Comparison of ENCODE assay signal across 24 cellular contexts in the genomic region with DNA sequence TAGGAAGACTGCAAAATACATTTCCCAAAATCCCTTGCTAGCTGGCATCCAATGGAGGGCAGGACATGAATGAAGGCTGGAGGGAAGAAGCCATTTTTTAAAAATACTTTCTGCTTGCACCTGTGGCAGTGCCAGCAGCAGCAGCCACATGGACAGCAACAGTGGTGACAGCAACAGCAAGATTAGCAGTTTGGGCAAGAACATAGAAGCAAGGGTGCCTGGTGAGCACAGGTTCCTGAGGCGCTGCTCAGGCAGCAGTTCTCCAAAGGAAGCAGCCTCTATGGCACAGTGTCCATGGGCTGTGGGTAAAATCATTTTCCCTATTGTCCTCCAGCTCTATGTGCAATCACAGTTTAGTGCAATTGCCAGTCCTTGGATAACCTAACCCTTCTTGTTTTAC. TPM values are rescaled to one million over a fixed set of nuclear protein-coding genes. Genes with fewer than 3 reads are reported as not detected.
A peak's percentile ranks its signal among the peaks of the same experiment; 100 is the strongest.
DNase-seq lines count a peak whose midpoint lies in the region; ATAC-seq and TF ChIP-seq lines count a peak whose summit lies in the region.
"Had no signal": no experiment of that assay in that cellular context is flagged by ENCODE, and none has a peak within 500 bp of the region (broad histone marks: within the 10 kb centered on the region; RNA-seq: fewer than 3 reads in every experiment).

No MANE protein-coding gene starts in this region.

- intact Hi-C loops in heart left ventricle (cut with DNase I) = no loop called here
- intact Hi-C loops in right cardiac atrium (cut with DNase I) = no loop called here

- H3K27me3 Mint-ChIP-seq in stimulated activated naive CD8-positive, alpha-beta T cell treated with anti-CD3 and anti-CD28 coated beads, Interleukin-15, Interleukin-2, amounts not matched to agents 100 ng/mL and 50 ng/mL, for 24 hours = peaks cover 10% of the 10 kb centered on the region
- peaks cover 35% of the 10 kb centered on the region for H3K27me3 Mint-ChIP-seq in stimulated activated naive CD8-positive, alpha-beta T cell treated with anti-CD3 and anti-CD28 coated beads, Interleukin-15, amount 100 ng/mL, for 72 hours

- no peak overlapping the region for H3K4me3 ChIP-seq in heart left ventricle
- H3K4me3 ChIP-seq in right cardiac atrium (ENCODE audit: low read length) = no peak overlapping the region
- H3K4me3 ChIP-seq: A549; BLaER1 treated with 17β-estradiol and CSF1 and Interleukin-3, amounts not matched to agents 10 nM and 100 nM; GM23338 had no signal

- H3K27me3 ChIP-seq in heart left ventricle = no peaks in the 10 kb centered on the region
- no peaks in the 10 kb centered on the region for H3K27me3 ChIP-seq in right cardiac atrium (ENCODE audit: control insufficient read depth, insufficient read depth)
- H3K27me3 ChIP-seq: BE2C; BLaER1 treated with 17β-estradiol and CSF1 and Interleukin-3, amounts not matched to agents 10 nM and 100 nM had no signal

- no peak for TF ChIP-seq CTCF in heart left ventricle (IDR thresholded peaks at IDR 0.05)

- no peak overlapping the region for H3K4me3 Mint-ChIP-seq in stimulated activated naive CD8-positive, alpha-beta T cell treated with anti-CD3 and anti-CD28 coated beads, Interleukin-15, Interleukin-2, amounts not matched to agents 100 ng/mL and 50 ng/mL, for 24 hours
- no peak overlapping the region for H3K4me3 Mint-ChIP-seq in stimulated activated naive CD8-positive, alpha-beta T cell treated with anti-CD3 and anti-CD28 coated beads, Interleukin-15, amount 100 ng/mL, for 72 hours
- H3K4me3 Mint-ChIP-seq: CD14-positive monocyte; CD4-positive, alpha-beta T cell; CD8-positive, alpha-beta memory T cell; GM23338; H9 had no signal

- peak; percentile 5 for DNase-seq in NCI-H446 treated with DMSO at 0.1 percent for 48 hours (lab: John Stamatoyannopoulos, UW)
- no peak for DNase-seq in NCI-H446 (lab: John Stamatoyannopoulos, UW)
- DNase-seq in stimulated activated naive CD8-positive, alpha-beta T cell treated with anti-CD3 and anti-CD28 coated beads, Interleukin-15, amount 100 ng/mL, for 72 hours = no peak
- DNase-seq in heart left ventricle = peak in 1 of 5 donors; percentile 27
- no peak for DNase-seq in right cardiac atrium
- DNase-seq in GDM1 (lab: John Stamatoyannopoulos, UW) = no peak
- DNase-seq: 8988T; ACHN; AML-193; BE2C; CD4-positive, alpha-beta T cell; CD8-positive, alpha-beta memory T cell; DMS79; EL; GF-D8; H9 had no signal

- H3K27ac Mint-ChIP-seq in stimulated activated naive CD8-positive, alpha-beta T cell treated with anti-CD3 and anti-CD28 coated beads, Interleukin-15, Interleukin-2, amounts not matched to agents 100 ng/mL and 50 ng/mL, for 24 hours = peak overlapping the region; percentile 9
- H3K27ac Mint-ChIP-seq in stimulated activated naive CD8-positive, alpha-beta T cell treated with anti-CD3 and anti-CD28 coated beads, Interleukin-15, amount 100 ng/mL, for 72 hours = no peak overlapping the region
- H3K27ac Mint-ChIP-seq: CD14-positive monocyte; CD4-positive, alpha-beta T cell; CD8-positive, alpha-beta memory T cell; GM23338; H9 had no signal

- 36 to 79% (median 57%) methylated on average over 1 of the region's 1 CpG for WGBS in heart left ventricle, 4 donors
- 76% methylated on average over 1 of the region's 1 CpG for WGBS in right cardiac atrium

- H3K36me3 ChIP-seq in heart left ventricle = no peaks in the 10 kb centered on the region
- H3K36me3 ChIP-seq: BE2C; BLaER1 treated with 17β-estradiol and CSF1 and Interleukin-3, amounts not matched to agents 10 nM and 100 nM had no signal

- no peak for ATAC-seq in stimulated activated naive CD8-positive, alpha-beta T cell treated with anti-CD3 and anti-CD28 coated beads, Interleukin-15, amount 100 ng/mL, for 72 hours
- ATAC-seq in heart left ventricle (peak in 3 of 4 donors; percentile 32 to 48 (median 38)), right cardiac atrium (peak in 1 of 2 donors; percentile 64), HG02588 (IDR thresholded peaks at IDR 0.05; ENCODE audit: unreplicated experiment) (no peak)
- ATAC-seq: A549, GM23338, HCT116 had no signal

- H3K36me3 Mint-ChIP-seq in stimulated activated naive CD8-positive, alpha-beta T cell treated with anti-CD3 and anti-CD28 coated beads, Interleukin-15, Interleukin-2, amounts not matched to agents 100 ng/mL and 50 ng/mL, for 24 hours (ENCODE audit: low read depth) = no peaks in the 10 kb centered on the region
- H3K36me3 Mint-ChIP-seq: CD14-positive monocyte; CD8-positive, alpha-beta memory T cell had no signal

- H3K9me3 ChIP-seq in heart left ventricle (peaks cover 0 to 3% (median 0%) of the 10 kb centered on the region in 12 donors), right cardiac atrium (ENCODE audit: control insufficient read depth, low read length) (no peaks in the 10 kb centered on the region)
- H3K9me3 ChIP-seq: A549, BE2C had no signal

- H3K9me3 Mint-ChIP-seq in stimulated activated naive CD8-positive, alpha-beta T cell treated with anti-CD3 and anti-CD28 coated beads, Interleukin-15, Interleukin-2, amounts not matched to agents 100 ng/mL and 50 ng/mL, for 24 hours = no peaks in the 10 kb centered on the region
- H3K9me3 Mint-ChIP-seq in stimulated activated naive CD8-positive, alpha-beta T cell treated with anti-CD3 and anti-CD28 coated beads, Interleukin-15, amount 100 ng/mL, for 72 hours = peaks cover 0 to 3% of the 10 kb centered on the region in 2 donors

- H3K27ac ChIP-seq in heart left ventricle (peak overlapping the region in 1 of 12 donors; percentile 22), right cardiac atrium (ENCODE audit: low read length) (peak overlapping the region; percentile 36)
- H3K27ac ChIP-seq: A549; BLaER1 treated with 17β-estradiol and CSF1 and Interleukin-3, amounts not matched to agents 10 nM and 100 nM had no signal

- no peaks in the 10 kb centered on the region for H3K4me1 Mint-ChIP-seq in stimulated activated naive CD8-positive, alpha-beta T cell treated with anti-CD3 and anti-CD28 coated beads, Interleukin-15, Interleukin-2, amounts not matched to agents 100 ng/mL and 50 ng/mL, for 24 hours (ENCODE audit: low read depth)
- no peaks in the 10 kb centered on the region for H3K4me1 Mint-ChIP-seq in stimulated activated naive CD8-positive, alpha-beta T cell treated with anti-CD3 and anti-CD28 coated beads, Interleukin-15, amount 100 ng/mL, for 72 hours
- H3K4me1 Mint-ChIP-seq: CD8-positive, alpha-beta memory T cell had no signal

- no peak for TF ChIP-seq POLR2A in heart left ventricle (IDR thresholded peaks at IDR 0.05)

- H3K4me1 ChIP-seq in heart left ventricle (peaks cover 0 to 8% (median 0%) of the 10 kb centered on the region in 12 donors), right cardiac atrium (ENCODE audit: control insufficient read depth, insufficient read depth, low read length) (no peaks in the 10 kb centered on the region)
- H3K4me1 ChIP-seq: A549, BE2C had no signal

RNA-seq across cellular contexts. Expression of gene FAM216B, which starts 1.3 kb away (rescaled TPM):
- total RNA-seq in heart left ventricle = 1 to 10 TPM in 2 of 9 donors, under 1 TPM in 7; 0.07 to 1.3 (median 0.69) TPM
- under 1 TPM; 0.12 to 0.38 TPM for polyA plus RNA-seq in heart left ventricle
- total RNA-seq in right cardiac atrium = 10 to 100 TPM; 16.4 to 91.9 (median 48.9) TPM
- 10.5 TPM for polyA plus RNA-seq in right cardiac atrium
- total RNA-seq: CD4-positive, alpha-beta T cell; CD8-positive, alpha-beta memory T cell; GM23338; H4; H9 had no signal
- polyA plus RNA-seq: A549; CD14-positive monocyte; CD8-positive, alpha-beta memory T cell had no signal

Comparison
In these comparisons a context has a peak if more than half of its experiments do, and no peak if none do; other contexts are left out.
1. RNA of gene FAM216B, which starts 1.3 kb away (total RNA-seq): 16.4 to 91.9 TPM in right cardiac atrium; 0.07 to 1.3 TPM in heart left ventricle; every median in the first group is over 4 times any median in the second.
2. ATAC-seq: peak in heart left ventricle (3 of 4); none in stimulated activated naive CD8-positive, alpha-beta T cell treated with anti-CD3 and anti-CD28 coated beads, Interleukin-15, amount 100 ng/mL, for 72 hours (single experiment) and HG02588 (single experiment).